ENCODE assay signal across 16 cellular contexts in the genomic region with DNA sequence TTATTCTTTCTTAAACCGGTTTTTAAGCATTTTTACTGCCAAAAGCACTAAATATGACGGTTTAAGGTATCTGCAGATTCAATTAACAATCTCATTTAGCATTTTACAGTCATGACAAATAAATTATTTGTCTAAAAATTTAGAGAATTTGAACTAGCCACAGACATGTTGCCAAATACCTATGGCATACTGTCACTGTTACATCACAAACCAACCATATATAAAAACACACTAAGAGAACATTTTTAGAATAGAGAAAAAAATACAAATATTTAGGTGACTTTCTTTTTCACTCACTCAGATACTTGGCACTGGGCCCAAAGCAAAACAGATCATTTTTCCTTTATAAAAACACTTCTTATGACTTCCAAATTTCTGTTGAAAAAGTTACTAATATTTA.
A peak's percentile ranks its signal among the peaks of the same experiment; 100 is the strongest.
DNase-seq lines count a peak whose midpoint lies in the region; TF ChIP-seq lines count a peak whose summit lies in the region.
"Had no signal": no experiment of that assay in that cellular context is flagged by ENCODE, and none has a peak within 500 bp of the region (broad histone marks: within the 10 kb centered on the region; RNA-seq: fewer than 3 reads in every experiment).

No MANE protein-coding gene starts in this region.

- intact Hi-C loops in Calu3 (cut with micrococcal nuclease; ENCODE audit: unreplicated experiment): loop anchor here (10.0 kb wide), 1 partner anchor 576 kb away; no protein-coding TSS in a partner anchor
- intact Hi-C loops in CD14-positive monocyte (cut with micrococcal nuclease): no loop called here
- intact Hi-C loops in ascending aorta (cut with DNase I): no loop called here

- H3K36me3 Mint-ChIP-seq in Calu3 (ENCODE audit: insufficient read depth, unreplicated experiment) (no peaks in the 10 kb centered on the region), CD14-positive monocyte (no peaks in the 10 kb centered on the region)

- H3K27ac ChIP-seq in osteoblast (ENCODE audit: low read depth, low read length) (peak overlapping the region; percentile 31), ascending aorta (no peak overlapping the region)
- H3K27ac ChIP-seq: C4-2B, pancreas had no signal

- H3K4me1 ChIP-seq in osteoblast (ENCODE audit: insufficient read depth, low read length) (peaks cover 33% of the 10 kb centered on the region), ascending aorta (no peaks in the 10 kb centered on the region)
- H3K4me1 ChIP-seq: pancreas had no signal

- BruUV-seq in Calu3 (replicated peaks; lab: Mats Ljungman, UMichigan): no TSS peak

- H3K36me3 ChIP-seq in osteoblast (ENCODE audit: insufficient read depth, low read length) (no peaks in the 10 kb centered on the region), ascending aorta (no peaks in the 10 kb centered on the region)
- H3K36me3 ChIP-seq: pancreas had no signal

- H3K27me3 Mint-ChIP-seq in Calu3 (ENCODE audit: unreplicated experiment): no peaks in the 10 kb centered on the region
- H3K27me3 Mint-ChIP-seq in CD14-positive monocyte (ENCODE audit: low read depth in 3 of 3): no peaks in the 10 kb centered on the region

- TF ChIP-seq CTCF in Calu3 (IDR thresholded peaks at IDR 0.05; ENCODE audit: unreplicated experiment): no peak
- no peak for TF ChIP-seq CTCF in osteoblast (IDR thresholded peaks at IDR 0.05; ENCODE audit: extremely low read depth, low read depth, low read length)
- TF ChIP-seq CTCF in CD14-positive monocyte (IDR thresholded peaks at IDR 0.05): no peak
- no peak for TF ChIP-seq CTCF in ascending aorta (IDR thresholded peaks at IDR 0.05)

- no peak overlapping the region for H3K4me3 Mint-ChIP-seq in Calu3 (ENCODE audit: low read depth, unreplicated experiment)
- H3K4me3 Mint-ChIP-seq in CD14-positive monocyte: no peak overlapping the region

- H3K27me3 ChIP-seq in osteoblast (ENCODE audit: insufficient read depth, low read length) (no peaks in the 10 kb centered on the region), ascending aorta (no peaks in the 10 kb centered on the region)
- H3K27me3 ChIP-seq: pancreas had no signal

- H3K9me3 Mint-ChIP-seq in Calu3 (ENCODE audit: low read depth, unreplicated experiment) (no peaks in the 10 kb centered on the region), CD14-positive monocyte (peaks cover 0 to 3% (median 0%) of the 10 kb centered on the region in 7 donors)

- no peaks in the 10 kb centered on the region for H3K9me3 ChIP-seq in osteoblast (ENCODE audit: low read depth, low read length)
- H3K9me3 ChIP-seq in ascending aorta: no peaks in the 10 kb centered on the region
- H3K9me3 ChIP-seq: pancreas had no signal

- H3K4me2 ChIP-seq in osteoblast (ENCODE audit: insufficient read depth, low read length): peak overlapping the region; percentile 53

- H2AFZ ChIP-seq in osteoblast (ENCODE audit: low read length): no peak overlapping the region

- H3K4me1 Mint-ChIP-seq in Calu3 (ENCODE audit: low read depth, unreplicated experiment) (peaks cover 10% of the 10 kb centered on the region), CD14-positive monocyte (no peaks in the 10 kb centered on the region)

- H3K79me2 ChIP-seq in osteoblast (ENCODE audit: insufficient read depth, low read length): no peaks in the 10 kb centered on the region

- H4K20me1 ChIP-seq in osteoblast (ENCODE audit: insufficient read depth, low read length): no peaks in the 10 kb centered on the region

- no peak overlapping the region for H3K27ac Mint-ChIP-seq in Calu3 (ENCODE audit: unreplicated experiment)
- no peak overlapping the region for H3K27ac Mint-ChIP-seq in CD14-positive monocyte

- H3K4me3 ChIP-seq in osteoblast (ENCODE audit: insufficient read depth, low read length): no peak overlapping the region
- no peak overlapping the region for H3K4me3 ChIP-seq in ascending aorta
- H3K4me3 ChIP-seq: pancreas had no signal

- CTCF ChIA-PET in Calu3 (lab: Charles Lee): no interaction called here

- peak; percentile 19 for DNase-seq in Calu3
- peak; percentile 15 for DNase-seq in RKO (ENCODE audit: low spot score)
- peak; percentile 48 for DNase-seq in dedifferentiated amniotic fluid mesenchymal stem cell (ENCODE audit: extremely low spot score)
- no peak for DNase-seq in osteoblast (ENCODE audit: insufficient read length, low spot score, missing footprints)
- no peak for DNase-seq in activated naive CD4-positive, alpha-beta T cell (lab: John Stamatoyannopoulos, UW)
- DNase-seq in CD14-positive monocyte (ENCODE audit: low spot score): no peak
- DNase-seq in activated CD8-positive, alpha-beta memory T cell treated with anti-CD3 and anti-CD28 coated beads, Interleukin-2, amount 50 U/mL, for 48 hours: no peak
- no peak for DNase-seq in ascending aorta (ENCODE audit: low spot score in 2 of 2)
- DNase-seq: activated CD4-positive, alpha-beta T cell treated with anti-CD3 and anti-CD28 coated beads for 48 hours; aorta; effector CD4-positive, alpha-beta T cell; kidney glomerular epithelial cell; MM.1S; pancreas; T-helper 9 cell had no signal

Comparison
In these comparisons a context has a peak if more than half of its experiments do, and no peak if none do; other contexts are left out.
1. DNase-seq: peak in Calu3 (single experiment), RKO (single experiment) and dedifferentiated amniotic fluid mesenchymal stem cell (single experiment); none in osteoblast (single experiment), activated naive CD4-positive, alpha-beta T cell (0 of 4), CD14-positive monocyte (single experiment), activated CD8-positive, alpha-beta memory T cell treated with anti-CD3 and anti-CD28 coated beads, Interleukin-2, amount 50 U/mL, for 48 hours (single experiment) and ascending aorta (0 of 2).